ENCODE assay signal across 8 cellular contexts in genomic region chr19:37654525-37654832, GRCh38. TPM values are rescaled to one million over a fixed set of nuclear protein-coding genes. Genes with fewer than 3 reads are reported as not detected.
DNase-seq lines count a peak whose midpoint lies in the region; TF ChIP-seq lines count a peak whose summit lies in the region.

No MANE protein-coding gene starts in this region.

- peak overlapping the region; percentile 95 for H3K9ac ChIP-seq in neural cell (ENCODE audit: low read length)

- CTCF ChIA-PET in CD4-positive, alpha-beta memory T cell (lab: Charles Lee; ENCODE audit: partially characterized antibody), result no interaction called here

- H3K27ac ChIP-seq in CD4-positive, alpha-beta memory T cell (ENCODE audit: low read depth, low read length), result peak overlapping the region; percentile 81
- H3K27ac ChIP-seq in SJSA1 (peak overlapping the region; percentile 43; the same call in 1 of the 2 replicates), epithelial cell of prostate (peak overlapping the region; percentile 84), neural cell (ENCODE audit: low read length) (peak overlapping the region; percentile 99)

- no peaks in the 10 kb centered on the region for H3K27me3 Mint-ChIP-seq in CD4-positive, alpha-beta memory T cell
- peaks cover 2% of the 10 kb centered on the region; the same call in 1 of the 2 replicates for H3K27me3 Mint-ChIP-seq in HFFc6 (ENCODE audit: insufficient read depth)

- peaks cover 18 to 40% (median 26%) of the 10 kb centered on the region in 4 donors for H3K4me1 Mint-ChIP-seq in CD4-positive, alpha-beta memory T cell
- peaks cover 23% of the 10 kb centered on the region for H3K4me1 Mint-ChIP-seq in HFFc6 (ENCODE audit: low read depth)

- intact Hi-C loops in CD4-positive, alpha-beta memory T cell (cut with micrococcal nuclease), result loop anchor here (2.0 to 10.0 kb wide), 4 partner anchors 38 to 340 kb away; partner anchors contain the start of genes ZNF573 and ZNF793

- TF ChIP-seq RAD21 in neural cell (conservative IDR thresholded peaks at IDR 0.05), result no peak

- peaks cover 14 to 23% of the 10 kb centered on the region in 2 donors for H3K36me3 Mint-ChIP-seq in CD4-positive, alpha-beta memory T cell
- H3K36me3 Mint-ChIP-seq in HFFc6 (ENCODE audit: low read depth), result peaks cover 37% of the 10 kb centered on the region

- no peaks in the 10 kb centered on the region for H4K20me1 ChIP-seq in neural cell (ENCODE audit: insufficient read depth)

- POLR2A ChIA-PET in CD4-positive, alpha-beta memory T cell (lab: Charles Lee; ENCODE audit: partially characterized antibody), result interaction anchor here (0.9 to 2.4 kb wide), 6 partner anchors 38 to 1440 kb away, joined by 3 to 18 read pairs (median 4); partner anchors contain the start of genes ZNF146, ZNF345, ZNF540 and ZNF565

- peaks cover 60% of the 10 kb centered on the region for H3K79me2 ChIP-seq in neural cell (replicated peaks; ENCODE audit: insufficient read depth, low read length)

- no peaks in the 10 kb centered on the region for H3K36me3 ChIP-seq in CD4-positive, alpha-beta memory T cell (ENCODE audit: insufficient read depth, low read length)
- H3K36me3 ChIP-seq in SJSA1, result 0 out of 2 replicates have a peak, but pooled peaks cover 8% of the 10 kb centered on the region
- no peaks in the 10 kb centered on the region for H3K36me3 ChIP-seq in neural cell (ENCODE audit: insufficient read depth, low read length)

- peaks cover 5% of the 10 kb centered on the region for H3F3A ChIP-seq in neural cell (ENCODE audit: insufficient read depth, low read length, poor library complexity, severe bottlenecking)

- H2AFZ ChIP-seq in neural cell (ENCODE audit: low read depth, low read length), result peak overlapping the region; percentile 75

- DNase-seq in CD4-positive, alpha-beta memory T cell, result peak; percentile 10 to 40 (median 14)
- no peak for DNase-seq in HFFc6
- no peak for DNase-seq in SJSA1 (ENCODE audit: low read depth in 1 of 2, low spot score in 2 of 2)
- no peak for DNase-seq in epithelial cell of prostate (ENCODE audit: low read depth, low spot score)
- DNase-seq in D341Med (ENCODE audit: low spot score), result no peak
- DNase-seq in SIG-M5 (lab: John Stamatoyannopoulos, UW), result no peak
- no peak for DNase-seq in GM20000 (ENCODE audit: low spot score)

- peak overlapping the region; percentile 73 to 78 for H3K4me3 ChIP-seq in CD4-positive, alpha-beta memory T cell (ENCODE audit: low read length in 2 of 2)
- H3K4me3 ChIP-seq in SJSA1, result peak overlapping the region; percentile 58
- peak overlapping the region; percentile 80 for H3K4me3 ChIP-seq in neural cell (ENCODE audit: low read length)

- H3K4me2 ChIP-seq in neural cell (ENCODE audit: low read length), result peak overlapping the region; percentile 85

- H3K4me1 ChIP-seq in CD4-positive, alpha-beta memory T cell (ENCODE audit: insufficient read depth, low read length), result peaks cover 20% of the 10 kb centered on the region
- H3K4me1 ChIP-seq in SJSA1 (replicated peaks), result peaks cover 17% of the 10 kb centered on the region

- TF ChIP-seq CTCF in HFFc6 (IDR thresholded peaks at IDR 0.05) (no peak), neural cell (IDR thresholded peaks at IDR 0.05; ENCODE audit: poor library complexity, severe bottlenecking) (no peak), GM20000 (IDR thresholded peaks at IDR 0.05; ENCODE audit: extremely low read depth, missing control alignments) (no peak)

- peaks cover 0 to 16% (median 4%) of the 10 kb centered on the region in 8 donors for H3K9me3 Mint-ChIP-seq in CD4-positive, alpha-beta memory T cell
- H3K9me3 Mint-ChIP-seq in HFFc6, result peaks cover 43% of the 10 kb centered on the region

- no peaks in the 10 kb centered on the region for H3K9me2 ChIP-seq in neural cell (ENCODE audit: insufficient read depth, low read length)

- TF ChIP-seq EP300 in neural cell (conservative IDR thresholded peaks at IDR 0.05; ENCODE audit: poor library complexity, severe bottlenecking), result no peak

- peak overlapping the region; percentile 92 to 98 (median 95) for H3K27ac Mint-ChIP-seq in CD4-positive, alpha-beta memory T cell
- H3K27ac Mint-ChIP-seq in HFFc6, result peak overlapping the region; percentile 93

- H3K9me3 ChIP-seq in CD4-positive, alpha-beta memory T cell (ENCODE audit: control insufficient read depth in 1 of 2, low read length in 2 of 2), result no peaks in the 10 kb centered on the region
- H3K9me3 ChIP-seq in SJSA1 (replicated peaks) (0 out of 2 replicates have a peak, but pooled peaks cover 2% of the 10 kb centered on the region), neural cell (ENCODE audit: low read length) (peaks cover 6% of the 10 kb centered on the region)

- H3K27me3 ChIP-seq in CD4-positive, alpha-beta memory T cell (ENCODE audit: insufficient read depth, low read length), result no peaks in the 10 kb centered on the region
- H3K27me3 ChIP-seq in SJSA1 (replicated peaks) (0 out of 2 replicates have a peak, but pooled peaks cover 2% of the 10 kb centered on the region), neural cell (ENCODE audit: insufficient read depth, low read depth, low read length) (no peaks in the 10 kb centered on the region)

- H3K4me3 Mint-ChIP-seq in CD4-positive, alpha-beta memory T cell, result peak overlapping the region; percentile 83 to 96 (median 95)
- peak overlapping the region; percentile 87 for H3K4me3 Mint-ChIP-seq in HFFc6

TF ChIP-seq in neural cell, 6 proteins besides CTCF, POLR2A, EP300 and RAD21:
- TF ChIP-seq REST (IDR thresholded peaks at IDR 0.05; ENCODE audit: borderline replicate concordance) (no peak), TAF1 (IDR thresholded peaks at IDR 0.05; ENCODE audit: low read depth) (no peak), MXI1 (conservative IDR thresholded peaks at IDR 0.05; ENCODE audit: poor library complexity, severe bottlenecking) (no peak), EZH2 (IDR thresholded peaks at IDR 0.05; ENCODE audit: borderline replicate concordance, insufficient read depth, low read length, poor library complexity, severe bottlenecking) (no peak), POLR2AphosphoS5 (IDR thresholded peaks at IDR 0.05) (no peak), SMC3 (conservative IDR thresholded peaks at IDR 0.05; ENCODE audit: poor library complexity) (no peak)

RNA-seq across cellular contexts. Expression of gene ZFP30, which starts 0.8 kb away (rescaled TPM):
- total RNA-seq in CD4-positive, alpha-beta memory T cell, result 10 to 100 TPM; 21.8 to 24.4 TPM
- polyA plus RNA-seq in CD4-positive, alpha-beta memory T cell, result 1 to 10 TPM; 1.4 to 2.7 TPM
- total RNA-seq in HFFc6 (2021; fragmentation: NEBNext Ultra II Directional; extraction: Animal tissue kit (Norgen Biotek cat#: 25700)), result 1 to 10 TPM; 6.4 to 7.6 (median 6.9) TPM
- 8.7 and 12.3 TPM in 2 replicates for total RNA-seq in SJSA1 (2014; rRNA removed; shearing (Covaris generic))
- 54.7 and 61.0 TPM in 2 replicates for polyA plus RNA-seq in neural cell
- 130 and 157 TPM in 2 replicates for polyA minus RNA-seq in neural cell

RNA-seq across cellular contexts. Expression of gene ZNF540, which starts 59.8 kb away (rescaled TPM):
- 10 to 100 TPM; 24.2 to 24.5 TPM for total RNA-seq in CD4-positive, alpha-beta memory T cell
- 1 to 10 TPM; 4.8 TPM for polyA plus RNA-seq in CD4-positive, alpha-beta memory T cell
- total RNA-seq in HFFc6 (2021; fragmentation: NEBNext Ultra II Directional; extraction: Animal tissue kit (Norgen Biotek cat#: 25700)), result under 1 TPM; 0.14 to 0.76 (median 0.35) TPM
- total RNA-seq in SJSA1 (2014; rRNA removed; shearing (Covaris generic)), result 0.16 TPM in 1 of 2 replicates, not detected in the other
- 22.5 and 24.7 TPM in 2 replicates for polyA plus RNA-seq in neural cell
- polyA minus RNA-seq in neural cell, result 41.4 and 46.9 TPM in 2 replicates

RNA-seq across cellular contexts. Expression of gene ZNF571, which starts 59.9 kb away (rescaled TPM):
- 10 to 100 TPM; 10.1 to 14.2 TPM for total RNA-seq in CD4-positive, alpha-beta memory T cell
- polyA plus RNA-seq in CD4-positive, alpha-beta memory T cell, result 1 to 10 TPM; 5.8 to 9.3 TPM
- 1 to 10 TPM; 1.3 to 3.3 (median 2.1) TPM for total RNA-seq in HFFc6 (2021; fragmentation: NEBNext Ultra II Directional; extraction: Animal tissue kit (Norgen Biotek cat#: 25700))
- total RNA-seq in SJSA1 (2014; rRNA removed; shearing (Covaris generic)), result 0.63 TPM in 1 of 2 replicates, not detected in the other
- polyA plus RNA-seq in neural cell, result 6.5 and 7.9 TPM in 2 replicates
- 20.0 and 24.3 TPM in 2 replicates for polyA minus RNA-seq in neural cell

Comparison
In these comparisons a context has a peak if more than half of its experiments do, and no peak if none do; other contexts are left out.
1. DNase-seq: peak in CD4-positive, alpha-beta memory T cell (5 of 5); none in HFFc6 (single experiment), SJSA1 (0 of 2), epithelial cell of prostate (single experiment), D341Med (single experiment), SIG-M5 (single experiment) and GM20000 (single experiment).
2. H3K27ac ChIP-seq: peak in every context shown above with its lines; median percentile 99 in neural cell; 84 in epithelial cell of prostate; 81 in CD4-positive, alpha-beta memory T cell; 43 in SJSA1.
3. RNA of gene ZNF540, which starts 59.8 kb away (total RNA-seq): 24.2 to 24.5 TPM in CD4-positive, alpha-beta memory T cell; 0.14 to 0.76 TPM in HFFc6 and 0.16 TPM in SJSA1; every median in the first group is over 10 times any median in the second.
4. Peak in every context shown above with its lines, with median percentiles within 50 percentile points of each other: H3K4me3 ChIP-seq.